ENCODE assay signal across 8 cellular contexts in genomic region chr19:11197291-11198174, GRCh38. TPM values are rescaled to one million over a fixed set of nuclear protein-coding genes. Genes with fewer than 3 reads are reported as not detected.
DNase-seq lines count a peak whose midpoint lies in the region; ATAC-seq and TF ChIP-seq lines count a peak whose summit lies in the region.

Gene KANK2 (minus strand): TSS chr19:11197545. CDS start chr19:11194511, 3,034 bp downstream.

- no peak within 1 kb of the TSS for H3K27ac Mint-ChIP-seq in activated T-cell treated with anti-CD3 and anti-CD28 coated beads, Interleukin-2, amount 50 U/mL, for 24 hours

- peaks cover 8% of the 10 kb centered on the region for H3K4me1 Mint-ChIP-seq in activated T-cell treated with anti-CD3 and anti-CD28 coated beads, Interleukin-2, amount 50 U/mL, for 24 hours (ENCODE audit: low read depth)

- intact Hi-C loops in OCI-LY7 (cut with micrococcal nuclease; ENCODE audit: unreplicated experiment): loop anchor here (2.0 to 10.0 kb wide), 3 partner anchors 43 to 543 kb away; partner anchors contain the start of genes ILF3 and SPC24

- POLR2A ChIA-PET in OCI-LY7 (lab: Charles Lee): no interaction called here

- ATAC-seq in GM19452 (IDR thresholded peaks at IDR 0.05; ENCODE audit: unreplicated experiment): peak; percentile 77

- peaks cover 20% of the 10 kb centered on the region for H3K27me3 Mint-ChIP-seq in activated T-cell treated with anti-CD3 and anti-CD28 coated beads, Interleukin-2, amount 50 U/mL, for 24 hours

- no peaks in the 10 kb centered on the region for H3K9me3 ChIP-seq in OCI-LY7 (ENCODE audit: low read length)

- H3K79me2 ChIP-seq in OCI-LY7 (ENCODE audit: insufficient read depth, low read depth, low read length): peaks cover 31% of the 10 kb centered on the region

- H3K4me3 ChIP-seq in OCI-LY7 (ENCODE audit: low read depth, low read length, poor library complexity, severe bottlenecking) (peak within 1 kb of the TSS; percentile 97), epithelial cell of proximal tubule (ENCODE audit: low read depth, low read length) (peak within 1 kb of the TSS; percentile 86)

- no peaks in the 10 kb centered on the region for H3K9me2 ChIP-seq in OCI-LY7 (ENCODE audit: insufficient read depth, low read length)

- no peak; the same call in 1 of the 2 replicates for TF ChIP-seq CTCF in OCI-LY7 (conservative IDR thresholded peaks at IDR 0.05; ENCODE audit: low read length)
- TF ChIP-seq CTCF in epithelial cell of proximal tubule (conservative IDR thresholded peaks at IDR 0.05; ENCODE audit: low read depth, low read length): no peak

- H3K4me3 Mint-ChIP-seq in activated T-cell treated with anti-CD3 and anti-CD28 coated beads, Interleukin-2, amount 50 U/mL, for 24 hours: peak within 1 kb of the TSS; percentile 69

- peak within 1 kb of the TSS; percentile 5; the same call in 1 of the 2 replicates for H2AFZ ChIP-seq in OCI-LY7 (ENCODE audit: low read length)

- H3K36me3 Mint-ChIP-seq in activated T-cell treated with anti-CD3 and anti-CD28 coated beads, Interleukin-2, amount 50 U/mL, for 24 hours (ENCODE audit: low read depth): no peaks in the 10 kb centered on the region

- no peaks in the 10 kb centered on the region for H3K9me3 Mint-ChIP-seq in activated T-cell treated with anti-CD3 and anti-CD28 coated beads, Interleukin-2, amount 50 U/mL, for 24 hours

- peak within 1 kb of the TSS; percentile 99 for H3K4me2 ChIP-seq in OCI-LY7 (ENCODE audit: low read length)

- peaks cover 53% of the 10 kb centered on the region for H3K4me1 ChIP-seq in OCI-LY7 (ENCODE audit: insufficient read depth, low read length, poor library complexity, severe bottlenecking)

- H4K20me1 ChIP-seq in OCI-LY7 (ENCODE audit: insufficient read depth, low read length): no peaks in the 10 kb centered on the region

- no TSS peak for BruUV-seq in OCI-LY7 (replicated peaks; lab: Mats Ljungman, UMichigan)

- DNase-seq in CD1c-positive myeloid dendritic cell (ENCODE audit: extremely low spot score) (peak; percentile 78), HT-29 (ENCODE audit: low spot score) (peak; percentile 75), OCI-LY7 (ENCODE audit: low spot score) (peak; percentile 86), epithelial cell of proximal tubule (ENCODE audit: low read depth) (no peak), mucosa of gallbladder (ENCODE audit: low spot score) (peak; percentile 89)
- DNase-seq in activated T-cell treated with anti-CD3 and anti-CD28 coated beads, Interleukin-2, amount 50 U/mL, for 24 hours: peak; percentile 89
- peak; percentile 61 for DNase-seq in stimulated activated CD8-positive, alpha-beta memory T cell treated with anti-CD3 and anti-CD28 coated beads, Interleukin-4, amount 100 ng/mL, for 24 hours (ENCODE audit: low read depth)

- peak within 1 kb of the TSS; percentile 95 for H3K27ac ChIP-seq in OCI-LY7 (ENCODE audit: low read depth, low read length, poor library complexity, severe bottlenecking)

- CTCF ChIA-PET in OCI-LY7 (lab: Charles Lee; ENCODE audit: unreplicated experiment): no interaction called here

- H3K36me3 ChIP-seq in OCI-LY7 (ENCODE audit: insufficient read depth, low read length): peaks cover 31% of the 10 kb centered on the region

RNA-seq across cellular contexts. Expression of gene KANK2, which starts in this region (rescaled TPM):
- 30.8 and 35.8 TPM in 2 replicates for total RNA-seq in HT-29 (2014; rRNA removed; shearing (Covaris generic))
- total RNA-seq in OCI-LY7 (2014; rRNA removed; shearing (Covaris generic)): 135 and 186 TPM in 2 replicates
- total RNA-seq in OCI-LY7 (2022) (174 TPM in 2 replicates), epithelial cell of proximal tubule (78.3 and 94.0 TPM in 2 replicates), mucosa of gallbladder (225 TPM)
